14 cellular contexts compared by ENCODE assay signal in genomic region chr14:68665792-68666195, GRCh38.
A peak's percentile ranks its signal among the peaks of the same experiment; 100 is the strongest.
DNase-seq lines count a peak whose midpoint lies in the region; ATAC-seq, FAIRE-seq and TF ChIP-seq lines count a peak whose summit lies in the region.
"Had no signal": no experiment of that assay in that cellular context is flagged by ENCODE, and none has a peak within 500 bp of the region (broad histone marks: within the 10 kb centered on the region; RNA-seq: fewer than 3 reads in every experiment).

No MANE protein-coding gene starts in this region.

- peaks cover 5% of the 10 kb centered on the region for H3K9me3 Mint-ChIP-seq in neural progenitor cell
- H3K9me3 Mint-ChIP-seq: activated naive CD8-positive, alpha-beta T cell treated with anti-CD3 and anti-CD28 coated beads, Interleukin-2, amount 10 ng/mL, durations not matched to agents 7 days and 5 days; endodermal cell had no signal

- H4K20me1 ChIP-seq in endothelial cell of umbilical vein (replicated peaks; ENCODE audit: control insufficient read depth, extremely low read depth, insufficient read depth, low read length) (no peaks in the 10 kb centered on the region), neural progenitor cell (ENCODE audit: low read depth) (no peaks in the 10 kb centered on the region)

- POLR2A ChIA-PET in endothelial cell of umbilical vein (lab: Charles Lee), result no interaction called here

- TF ChIP-seq CTCF in endothelial cell of umbilical vein (IDR thresholded peaks at IDR 0.05; ENCODE audit: extremely low read depth in 1 of 2, insufficient read depth in 1 of 2, low read depth in 1 of 2, low read length in 2 of 2) (no peak), neural progenitor cell (IDR thresholded peaks at IDR 0.05) (no peak)

- H3K27ac ChIP-seq in endothelial cell of umbilical vein (ENCODE audit: insufficient read depth, low read depth, low read length), result no peak overlapping the region
- no peak overlapping the region for H3K27ac ChIP-seq in neural progenitor cell
- H3K27ac ChIP-seq: SJCRH30 had no signal

- FAIRE-seq in endothelial cell of umbilical vein (lab: Jason Lieb, UNC), result no peak

- H3K79me2 ChIP-seq in endothelial cell of umbilical vein (ENCODE audit: control insufficient read depth, insufficient read depth, low read length) (no peaks in the 10 kb centered on the region), neural progenitor cell (ENCODE audit: low read depth) (no peaks in the 10 kb centered on the region)

- peak; percentile 41 for ATAC-seq in Right ventricle myocardium superior (ENCODE audit: poor library complexity)
- ATAC-seq in Right ventricle myocardium inferior, result no peak
- ATAC-seq in GM19467 (IDR thresholded peaks at IDR 0.05; ENCODE audit: unreplicated experiment), result no peak
- ATAC-seq in GM21390 (IDR thresholded peaks at IDR 0.05; ENCODE audit: unreplicated experiment), result no peak

- no peak for DNase-seq in Right ventricle myocardium superior
- no peak for DNase-seq in Right ventricle myocardium inferior (ENCODE audit: missing footprints)
- DNase-seq in endothelial cell of umbilical vein (ENCODE audit: low read depth, low spot score), result no peak
- no peak for DNase-seq in neural progenitor cell (ENCODE audit: low spot score)
- peak; percentile 32 for DNase-seq in ureter (ENCODE audit: low spot score)
- DNase-seq in NCI-H146 (lab: John Stamatoyannopoulos, UW), result no peak
- DNase-seq: activated CD4-positive, alpha-beta T cell treated with anti-CD3 and anti-CD28 coated beads, Interleukin-2, amount 50 U/mL, for 1 hour; activated naive CD8-positive, alpha-beta T cell treated with anti-CD3 and anti-CD28 coated beads, Interleukin-2, amount 10 ng/mL, durations not matched to agents 7 days and 5 days; DND-41 had no signal

- H3K4me3 ChIP-seq in endothelial cell of umbilical vein (replicated peaks in 1 of 3; ENCODE audit: insufficient read depth in 1 of 3, low read depth in 1 of 3, low read length in 3 of 3) (no peak overlapping the region), neural progenitor cell (no peak overlapping the region)
- H3K4me3 ChIP-seq: ovary, SJCRH30 had no signal

- intact Hi-C loops in Right ventricle myocardium superior (cut with DNase I), result no loop called here
- intact Hi-C loops in Right ventricle myocardium inferior (cut with DNase I), result loop anchor here (5.0 to 10.0 kb wide), 4 partner anchors 38 to 421 kb away; partner anchors contain the start of gene ZFP36L1
- intact Hi-C loops in endothelial cell of umbilical vein (cut with micrococcal nuclease), result no loop called here

- CTCF ChIA-PET in endothelial cell of umbilical vein (lab: Charles Lee), result interaction anchor here (0.8 to 1.8 kb wide), 7 partner anchors 10 to 207 kb away, joined by 3 to 6 read pairs (median 3); no protein-coding TSS in a partner anchor

- H3K4me1 Mint-ChIP-seq in neural progenitor cell, result peaks cover 59% of the 10 kb centered on the region

- no peak for TF ChIP-seq POLR2A in endothelial cell of umbilical vein (IDR thresholded peaks at IDR 0.05; ENCODE audit: low read depth, low read length)

- H3K4me3 Mint-ChIP-seq in neural progenitor cell, result no peak overlapping the region
- H3K4me3 Mint-ChIP-seq: activated naive CD8-positive, alpha-beta T cell treated with anti-CD3 and anti-CD28 coated beads, Interleukin-2, amount 10 ng/mL, durations not matched to agents 7 days and 5 days; endodermal cell had no signal

- peaks cover 7% of the 10 kb centered on the region for H3K36me3 Mint-ChIP-seq in neural progenitor cell
- H3K36me3 Mint-ChIP-seq: activated naive CD8-positive, alpha-beta T cell treated with anti-CD3 and anti-CD28 coated beads, Interleukin-2, amount 10 ng/mL, durations not matched to agents 7 days and 5 days had no signal

- H3K9me3 ChIP-seq in endothelial cell of umbilical vein (replicated peaks; ENCODE audit: control insufficient read depth, insufficient read depth, low read length), result no peaks in the 10 kb centered on the region
- no peaks in the 10 kb centered on the region for H3K9me3 ChIP-seq in neural progenitor cell (ENCODE audit: low read depth)
- H3K9me3 ChIP-seq: ovary, SJCRH30 had no signal

- peak overlapping the region; percentile 26 for H3K27ac Mint-ChIP-seq in neural progenitor cell
- H3K27ac Mint-ChIP-seq: activated naive CD8-positive, alpha-beta T cell treated with anti-CD3 and anti-CD28 coated beads, Interleukin-2, amount 10 ng/mL, durations not matched to agents 7 days and 5 days; endodermal cell had no signal

- peak overlapping the region; percentile 75 for H2AFZ ChIP-seq in endothelial cell of umbilical vein (ENCODE audit: low read depth, low read length)
- no peak overlapping the region for H2AFZ ChIP-seq in neural progenitor cell (replicated peaks)

- H3K4me2 ChIP-seq in endothelial cell of umbilical vein (ENCODE audit: insufficient read depth, low read length) (no peak overlapping the region), neural progenitor cell (no peak overlapping the region)

- H3K36me3 ChIP-seq in endothelial cell of umbilical vein (ENCODE audit: control insufficient read depth in 2 of 2, extremely low read depth in 1 of 2, insufficient read depth in 2 of 2, low read length in 2 of 2) (no peaks in the 10 kb centered on the region), neural progenitor cell (no peaks in the 10 kb centered on the region)
- H3K36me3 ChIP-seq: ovary, SJCRH30 had no signal

- dilution Hi-C loops in endothelial cell of umbilical vein (cut with MboI; ENCODE audit: extremely low pct_ligation_motif_present, low sequenced_read_pairs), result no loop called here

- H3K9me1 ChIP-seq in endothelial cell of umbilical vein (replicated peaks; ENCODE audit: control insufficient read depth, extremely low read depth, insufficient read depth, low read length), result no peaks in the 10 kb centered on the region

- H3K4me1 ChIP-seq in endothelial cell of umbilical vein (ENCODE audit: control insufficient read depth, extremely low read depth, insufficient read depth, low read length) (peaks cover 12% of the 10 kb centered on the region), neural progenitor cell (peaks cover 3% of the 10 kb centered on the region)

- H3K27me3 ChIP-seq in endothelial cell of umbilical vein (ENCODE audit: control insufficient read depth in 2 of 2, insufficient read depth in 2 of 2, low read length in 2 of 2) (no peaks in the 10 kb centered on the region), neural progenitor cell (no peaks in the 10 kb centered on the region)
- H3K27me3 ChIP-seq: ovary, SJCRH30 had no signal

- no peaks in the 10 kb centered on the region for H3F3A ChIP-seq in neural progenitor cell (ENCODE audit: low read depth)

- no peaks in the 10 kb centered on the region for H3K27me3 Mint-ChIP-seq in neural progenitor cell (ENCODE audit: insufficient read depth, low read depth)
- H3K27me3 Mint-ChIP-seq: activated naive CD8-positive, alpha-beta T cell treated with anti-CD3 and anti-CD28 coated beads, Interleukin-2, amount 10 ng/mL, durations not matched to agents 7 days and 5 days had no signal

- BruUV-seq in endothelial cell of umbilical vein (replicated peaks; lab: Mats Ljungman, UMichigan), result no TSS peak

- H3K9ac ChIP-seq in endothelial cell of umbilical vein (replicated peaks; ENCODE audit: extremely low read depth, insufficient read depth, low read length) (no peak overlapping the region), neural progenitor cell (no peak overlapping the region)

TF ChIP-seq in endothelial cell of umbilical vein, 7 proteins besides CTCF, POLR2A, EP300 and RAD21:
- TF ChIP-seq JUN (IDR thresholded peaks at IDR 0.05; ENCODE audit: borderline replicate concordance, insufficient read depth, insufficient read length, low read depth), result no peak
- no peak for TF ChIP-seq FOS (IDR thresholded peaks at IDR 0.05; ENCODE audit: borderline replicate concordance, insufficient read depth, low read length)
- TF ChIP-seq GATA2 (IDR thresholded peaks at IDR 0.05; ENCODE audit: insufficient read depth, insufficient read length, low read depth, low read length), result no peak
- no peak for TF ChIP-seq POLR2AphosphoS5 (IDR thresholded peaks at IDR 0.05; ENCODE audit: insufficient read depth, low read depth, low read length)
- TF ChIP-seq MAX (IDR thresholded peaks at IDR 0.05; ENCODE audit: insufficient read depth, insufficient read length), result no peak
- TF ChIP-seq MYC (IDR thresholded peaks at IDR 0.05; ENCODE audit: low read depth, low read length), result no peak
- no peak for TF ChIP-seq EZH2 (IDR thresholded peaks at IDR 0.05; ENCODE audit: borderline replicate concordance, low read depth, low read length, severe bottlenecking)
